Comparison of ENCODE assay signal across 1 cellular context in genomic region chr19:12946092-12946845, GRCh38.
A peak's percentile ranks its signal among the peaks of the same experiment; 100 is the strongest.
TF ChIP-seq lines count a peak whose summit lies in the region.

No MANE protein-coding gene starts in this region.

TF ChIP-seq in K562, 482 proteins besides CTCF, POLR2A, EP300 and RAD21 (continued from another document and continues in another):
- no peak for TF ChIP-seq THAP7 (CRISPR knock-in tag; IDR thresholded peaks at IDR 0.05)
- TF ChIP-seq KLF10 (CRISPR knock-in tag; IDR thresholded peaks at IDR 0.05) = no peak
- no peak for TF ChIP-seq ZNF75A (CRISPR knock-in tag; IDR thresholded peaks at IDR 0.05)
- TF ChIP-seq ZNF584 (CRISPR knock-in tag; IDR thresholded peaks at IDR 0.05; ENCODE audit: low read depth) = no peak
- no peak for TF ChIP-seq AFF4 (CRISPR knock-in tag; IDR thresholded peaks at IDR 0.05)
- no peak for TF ChIP-seq TAF7 (tag; IDR thresholded peaks at IDR 0.05)
- TF ChIP-seq ARID4B (CRISPR knock-in tag; IDR thresholded peaks at IDR 0.05) = no peak; the same call in 1 of the 2 replicates
- TF ChIP-seq ZNF282 (CRISPR knock-in tag; IDR thresholded peaks at IDR 0.05) = no peak
- no peak for TF ChIP-seq ZNF699 (CRISPR knock-in tag; IDR thresholded peaks at IDR 0.05; ENCODE audit: insufficient replicate concordance)
- no peak for TF ChIP-seq CREBBP (IDR thresholded peaks at IDR 0.05; ENCODE audit: low read depth, low read length)
- TF ChIP-seq ZNF184 (CRISPR knock-in tag; IDR thresholded peaks at IDR 0.05) = no peak
- no peak for TF ChIP-seq ZNF354B (CRISPR knock-in tag; IDR thresholded peaks at IDR 0.05)
- no peak for TF ChIP-seq ZNF586 (CRISPR knock-in tag; conservative IDR thresholded peaks at IDR 0.05)
- TF ChIP-seq GTF2F1 (IDR thresholded peaks at IDR 0.05; ENCODE audit: low read depth, low read length) = no peak
- no peak for TF ChIP-seq PBX2 (CRISPR knock-in tag; IDR thresholded peaks at IDR 0.05; ENCODE audit: low read depth)
- no peak for TF ChIP-seq PBX2 (tag; conservative IDR thresholded peaks at IDR 0.05; ENCODE audit: low read depth)
- TF ChIP-seq RUNX1 (IDR thresholded peaks at IDR 0.05; ENCODE audit: low read depth) = no peak
- TF ChIP-seq NFIC (IDR thresholded peaks at IDR 0.05) = no peak
- no peak for TF ChIP-seq EP400 (IDR thresholded peaks at IDR 0.05)
- no peak for TF ChIP-seq IRF2 (CRISPR knock-in tag; IDR thresholded peaks at IDR 0.05)
- 0 out of 2 replicates have a peak, but pooled peaks have one; percentile 35 for TF ChIP-seq ZBTB40 (IDR thresholded peaks at IDR 0.05)
- TF ChIP-seq ZBTB40 (CRISPR knock-in tag; IDR thresholded peaks at IDR 0.05) = no peak
- peak; percentile 84 for TF ChIP-seq RBM22 (IDR thresholded peaks at IDR 0.05; ENCODE audit: low read depth, low read length, poor library complexity, severe bottlenecking)
- no peak for TF ChIP-seq SREBF2 (CRISPR knock-in tag; IDR thresholded peaks at IDR 0.05)
- no peak for TF ChIP-seq IRF1 (CRISPR knock-in tag; IDR thresholded peaks at IDR 0.05; ENCODE audit: borderline replicate concordance)
- TF ChIP-seq RBM39 (optimal IDR thresholded peaks at IDR 0.05; ENCODE audit: low read depth, low read length) = no peak
- no peak for TF ChIP-seq HDGF (IDR thresholded peaks at IDR 0.05)
- TF ChIP-seq CLOCK (CRISPR knock-in tag; IDR thresholded peaks at IDR 0.05; ENCODE audit: borderline replicate concordance) = no peak
- no peak for TF ChIP-seq PYGO2 (tag; IDR thresholded peaks at IDR 0.05)
